In the genomic region with DNA sequence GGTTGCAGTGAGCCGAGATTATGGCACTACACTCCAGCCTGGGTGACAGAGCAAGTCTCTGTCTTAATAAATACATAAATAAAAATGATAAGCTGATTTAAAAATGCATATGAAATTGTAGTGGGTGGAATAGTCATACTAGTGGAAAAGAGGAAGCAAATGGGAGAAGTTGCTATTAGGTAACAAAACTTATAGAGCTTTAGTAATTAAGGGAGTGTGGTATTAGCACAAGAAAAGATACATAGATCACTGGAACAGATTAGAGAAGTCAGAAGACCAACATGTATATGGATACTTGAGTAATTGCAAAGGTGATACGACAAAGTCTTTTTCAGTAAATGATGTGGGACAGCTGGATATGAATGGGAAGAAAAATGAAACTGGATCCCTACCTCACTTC, we compare ENCODE assay signal across 18 cellular contexts. TPM values are rescaled to one million over a fixed set of nuclear protein-coding genes. Genes with fewer than 3 reads are reported as not detected.
DNase-seq lines count a peak whose midpoint lies in the region; TF ChIP-seq lines count a peak whose summit lies in the region.
"Had no signal": no experiment of that assay in that cellular context is flagged by ENCODE, and none has a peak within 500 bp of the region (broad histone marks: within the 10 kb centered on the region; RNA-seq: fewer than 3 reads in every experiment).

No MANE protein-coding gene starts in this region.

- H3K27me3 Mint-ChIP-seq in brain: no peaks in the 10 kb centered on the region
- no peaks in the 10 kb centered on the region for H3K27me3 Mint-ChIP-seq in neural progenitor cell (ENCODE audit: insufficient read depth, low read depth)
- H3K27me3 Mint-ChIP-seq: CD4-positive, alpha-beta T cell; naive B cell; stimulated activated memory B cell treated with anti-CD40 and anti-IgM and Interleukin-4, amounts not matched to agents 10 μg/mL and 1 μg/mL and 100 μg/mL, for 72 hours had no signal

- H3K36me3 Mint-ChIP-seq in brain (peaks cover 72% of the 10 kb centered on the region), neural progenitor cell (peaks cover 20% of the 10 kb centered on the region)
- H3K36me3 Mint-ChIP-seq: naive B cell had no signal

- H3K9me3 Mint-ChIP-seq in brain (peaks cover 0 to 6% (median 3%) of the 10 kb centered on the region in 5 experiments), neural progenitor cell (no peaks in the 10 kb centered on the region)
- H3K9me3 Mint-ChIP-seq: CD4-positive, alpha-beta T cell; naive B cell; stimulated activated memory B cell treated with anti-CD40 and anti-IgM and Interleukin-4, amounts not matched to agents 10 μg/mL and 1 μg/mL and 100 μg/mL, for 72 hours had no signal

- DNase-seq in CD1c-positive myeloid dendritic cell (ENCODE audit: extremely low spot score) (peak; percentile 53), NOMO-1 treated with DMSO at 0.1 percent for 48 hours (lab: John Stamatoyannopoulos, UW; ENCODE audit: unreplicated experiment) (peak; percentile 94), neural progenitor cell (ENCODE audit: low spot score) (no peak), NCI-H1417 (lab: John Stamatoyannopoulos, UW) (no peak), GM19238 (ENCODE audit: insufficient read length, low spot score) (no peak)
- DNase-seq in activated T-cell treated with anti-CD3 and anti-CD28 coated beads, Interleukin-2, amount 50 U/mL, for 1 hour: no peak
- DNase-seq in activated CD4-positive, CD25-positive, alpha-beta regulatory T cell treated with anti-CD3 and anti-CD28 coated beads, Interleukin-2, amount 50 U/mL, for 72 hours: no peak
- DNase-seq: activated CD4-positive, CD25-positive, alpha-beta regulatory T cell; activated effector memory CD4-positive, alpha-beta T cell treated with anti-CD3 and anti-CD28 coated beads, Interleukin-2, amount 50 U/mL, for 16 hours; aorta; CD4-positive, alpha-beta T cell; DMS79 treated with DMSO at 0.1 percent for 48 hours; naive B cell; NCI-H1436; upper lobe of left lung had no signal

- no peak overlapping the region for H3K27ac ChIP-seq in neural progenitor cell

- H3K4me1 ChIP-seq in neural progenitor cell: peaks cover 10% of the 10 kb centered on the region

- H3K4me3 Mint-ChIP-seq in brain (peak overlapping the region in 2 of 5 experiments; percentile 20 to 30), neural progenitor cell (no peak overlapping the region)
- H3K4me3 Mint-ChIP-seq: CD4-positive, alpha-beta T cell; naive B cell; stimulated activated memory B cell treated with anti-CD40 and anti-IgM and Interleukin-4, amounts not matched to agents 10 μg/mL and 1 μg/mL and 100 μg/mL, for 72 hours had no signal

- H3K36me3 ChIP-seq in neural progenitor cell: no peaks in the 10 kb centered on the region

- H3K79me2 ChIP-seq in neural progenitor cell (ENCODE audit: low read depth): no peaks in the 10 kb centered on the region

- H2AFZ ChIP-seq in neural progenitor cell (replicated peaks): no peak overlapping the region

- no peaks in the 10 kb centered on the region for H4K20me1 ChIP-seq in neural progenitor cell (ENCODE audit: low read depth)

- peaks cover 2% of the 10 kb centered on the region for H3F3A ChIP-seq in neural progenitor cell (ENCODE audit: low read depth)

- no peaks in the 10 kb centered on the region for H3K27me3 ChIP-seq in neural progenitor cell
- H3K27me3 ChIP-seq: upper lobe of left lung had no signal

- H3K4me1 Mint-ChIP-seq in brain (peaks cover 22% of the 10 kb centered on the region), neural progenitor cell (peaks cover 15% of the 10 kb centered on the region)
- H3K4me1 Mint-ChIP-seq: stimulated activated memory B cell treated with anti-CD40 and anti-IgM and Interleukin-4, amounts not matched to agents 10 μg/mL and 1 μg/mL and 100 μg/mL, for 72 hours had no signal

- H3K27ac Mint-ChIP-seq in brain (peak overlapping the region; percentile 20 to 93 (median 74)), neural progenitor cell (peak overlapping the region; percentile 89)
- H3K27ac Mint-ChIP-seq: CD4-positive, alpha-beta T cell; stimulated activated memory B cell treated with anti-CD40 and anti-IgM and Interleukin-4, amounts not matched to agents 10 μg/mL and 1 μg/mL and 100 μg/mL, for 72 hours had no signal

- H3K9me3 ChIP-seq in neural progenitor cell (ENCODE audit: low read depth): no peaks in the 10 kb centered on the region
- H3K9me3 ChIP-seq: upper lobe of left lung had no signal

- H3K4me3 ChIP-seq in neural progenitor cell: no peak overlapping the region
- H3K4me3 ChIP-seq: K562, upper lobe of left lung had no signal

- TF ChIP-seq CTCF in brain (conservative IDR thresholded peaks at IDR 0.05): no peak
- no peak for TF ChIP-seq CTCF in neural progenitor cell (IDR thresholded peaks at IDR 0.05)

- no peak overlapping the region for H3K9ac ChIP-seq in neural progenitor cell

- H3K4me2 ChIP-seq in neural progenitor cell: no peak overlapping the region

RNA-seq across cellular contexts. Expression of gene TECPR2, which starts 26.5 kb away (rescaled TPM):
- 14.8 TPM for polyA plus RNA-seq in brain (ENCODE audit: insufficient read depth, low read depth, low replicate concordance)
- total RNA-seq in neural progenitor cell (ENCODE audit: low replicate concordance): 8.4 and 13.1 TPM in 2 replicates

RNA-seq across cellular contexts. Expression of gene CINP, which starts 26.6 kb away (rescaled TPM):
- 41.0 TPM for polyA plus RNA-seq in brain (ENCODE audit: insufficient read depth, low read depth, low replicate concordance)
- 30.4 and 53.5 TPM in 2 replicates for total RNA-seq in neural progenitor cell (ENCODE audit: low replicate concordance)

Comparison
In these comparisons a context has a peak if more than half of its experiments do, and no peak if none do; other contexts are left out.
1. DNase-seq: peak in CD1c-positive myeloid dendritic cell (single experiment) and NOMO-1 treated with DMSO at 0.1 percent for 48 hours (single experiment); none in neural progenitor cell (single experiment), activated T-cell treated with anti-CD3 and anti-CD28 coated beads, Interleukin-2, amount 50 U/mL, for 1 hour (single experiment), activated CD4-positive, CD25-positive, alpha-beta regulatory T cell treated with anti-CD3 and anti-CD28 coated beads, Interleukin-2, amount 50 U/mL, for 72 hours (single experiment), NCI-H1417 (0 of 3) and GM19238 (single experiment).